In genomic region chr1:170668301-170668789, GRCh38 we compare ENCODE assay signal across 11 cellular contexts. TPM values are rescaled to one million over a fixed set of nuclear protein-coding genes. Genes with fewer than 3 reads are reported as not detected.
A peak's percentile ranks its signal among the peaks of the same experiment; 100 is the strongest.
DNase-seq lines count a peak whose midpoint lies in the region; ATAC-seq and TF ChIP-seq lines count a peak whose summit lies in the region.
"Had no signal": no experiment of that assay in that cellular context is flagged by ENCODE, and none has a peak within 500 bp of the region (broad histone marks: within the 10 kb centered on the region; RNA-seq: fewer than 3 reads in every experiment).

No MANE protein-coding gene starts in this region.

- H3K9me3 Mint-ChIP-seq in stimulated activated naive CD8-positive, alpha-beta T cell treated with anti-CD3 and anti-CD28 coated beads, Interleukin-15, amount 100 ng/mL, for 72 hours, result no peaks in the 10 kb centered on the region

- H3K27me3 Mint-ChIP-seq in stimulated activated naive CD8-positive, alpha-beta T cell treated with anti-CD3 and anti-CD28 coated beads, Interleukin-15, amount 100 ng/mL, for 72 hours, result peaks cover 92% of the 10 kb centered on the region

- H3K36me3 ChIP-seq in ascending aorta (peaks cover 0 to 10% of the 10 kb centered on the region in 2 donors), vagina (no peaks in the 10 kb centered on the region)
- H3K36me3 ChIP-seq: esophagus muscularis mucosa had no signal

- peak overlapping the region in 1 of 2 donors; percentile 52 for H3K27ac ChIP-seq in ascending aorta
- H3K27ac ChIP-seq in vagina, result peak overlapping the region; percentile 99
- H3K27ac ChIP-seq: esophagus muscularis mucosa had no signal

- no peak for ATAC-seq in stimulated activated naive CD8-positive, alpha-beta T cell treated with anti-CD3 and anti-CD28 coated beads, Interleukin-15, amount 100 ng/mL, for 72 hours
- no peak for ATAC-seq in stimulated activated naive CD8-positive, alpha-beta T cell treated with anti-CD3 and anti-CD28 coated beads, Interleukin-15, Interleukin-2, amounts not matched to agents 100 U/mL and 50 U/mL, for 24 hours
- peak; percentile 33 for ATAC-seq in left lobe of liver
- ATAC-seq in HG03139 (IDR thresholded peaks at IDR 0.05; ENCODE audit: unreplicated experiment), result no peak
- ATAC-seq: naive thymus-derived CD8-positive, alpha-beta T cell had no signal

- no peak for TF ChIP-seq POLR2A in vagina (IDR thresholded peaks at IDR 0.05)

- peaks cover 70% of the 10 kb centered on the region for H3K4me1 Mint-ChIP-seq in stimulated activated naive CD8-positive, alpha-beta T cell treated with anti-CD3 and anti-CD28 coated beads, Interleukin-15, amount 100 ng/mL, for 72 hours

- H3K4me3 ChIP-seq in ascending aorta (peak overlapping the region; percentile 15 to 22), vagina (peak overlapping the region; percentile 75 to 91)

- H3K27ac Mint-ChIP-seq in stimulated activated naive CD8-positive, alpha-beta T cell treated with anti-CD3 and anti-CD28 coated beads, Interleukin-15, amount 100 ng/mL, for 72 hours, result no peak overlapping the region
- H3K27ac Mint-ChIP-seq: naive thymus-derived CD8-positive, alpha-beta T cell had no signal

- no peaks in the 10 kb centered on the region for H3K9me3 ChIP-seq in ascending aorta
- no peaks in the 10 kb centered on the region for H3K9me3 ChIP-seq in vagina
- H3K9me3 ChIP-seq: esophagus muscularis mucosa had no signal

- peak overlapping the region; percentile 9 to 28 for H3K4me3 Mint-ChIP-seq in stimulated activated naive CD8-positive, alpha-beta T cell treated with anti-CD3 and anti-CD28 coated beads, Interleukin-15, amount 100 ng/mL, for 72 hours

- TF ChIP-seq CTCF in ascending aorta (IDR thresholded peaks at IDR 0.05), result no peak
- TF ChIP-seq CTCF in vagina (IDR thresholded peaks at IDR 0.05), result no peak

- H3K27me3 ChIP-seq in ascending aorta (no peaks in the 10 kb centered on the region), vagina (no peaks in the 10 kb centered on the region)

- DNase-seq in stimulated activated naive CD8-positive, alpha-beta T cell treated with anti-CD3 and anti-CD28 coated beads, Interleukin-15, amount 100 ng/mL, for 72 hours, result no peak
- DNase-seq in stimulated activated naive CD8-positive, alpha-beta T cell treated with anti-CD3 and anti-CD28 coated beads, Interleukin-15, Interleukin-2, amounts not matched to agents 100 U/mL and 50 U/mL, for 24 hours, result no peak
- DNase-seq in ascending aorta (ENCODE audit: low spot score in 2 of 2) (no peak), left lobe of liver (ENCODE audit: low spot score) (no peak), vagina (ENCODE audit: extremely low spot score in 2 of 2) (no peak), NCI-H82 (lab: John Stamatoyannopoulos, UW) (no peak), middle frontal gyrus (ENCODE audit: extremely low spot score, low spot score) (no peak)
- DNase-seq: naive thymus-derived CD8-positive, alpha-beta T cell; NCI-H146 had no signal

- peaks cover 3 to 4% of the 10 kb centered on the region in 2 donors for H3K4me1 ChIP-seq in ascending aorta
- H3K4me1 ChIP-seq in vagina, result peaks cover 20% of the 10 kb centered on the region

- intact Hi-C loops in ascending aorta (cut with DNase I) (loop anchor here (10.0 kb wide), 2 partner anchors 104 to 594 kb away; partner anchors contain the start of gene KIFAP3), vagina (cut with DNase I) (loop anchor here (10.0 kb wide), 1 partner anchor 454 kb away; no protein-coding TSS in a partner anchor)

RNA-seq across cellular contexts. Expression of gene PRRX1, which starts 4.4 kb away (rescaled TPM):
- total RNA-seq in ascending aorta, result 123 TPM
- total RNA-seq in left lobe of liver, result 0.15 TPM
- 108 TPM for total RNA-seq in vagina
- total RNA-seq: naive thymus-derived CD8-positive, alpha-beta T cell had no signal

Comparison
In these comparisons a context has a peak if more than half of its experiments do, and no peak if none do; other contexts are left out.
1. RNA of gene PRRX1, which starts 4.4 kb away (total RNA-seq): 123 TPM in ascending aorta (single experiment) and 108 TPM in vagina (single experiment); 0.15 TPM in left lobe of liver (single experiment); every median in the first group is over 10 times any median in the second.